1 cellular context compared by ENCODE assay signal in the genomic region with DNA sequence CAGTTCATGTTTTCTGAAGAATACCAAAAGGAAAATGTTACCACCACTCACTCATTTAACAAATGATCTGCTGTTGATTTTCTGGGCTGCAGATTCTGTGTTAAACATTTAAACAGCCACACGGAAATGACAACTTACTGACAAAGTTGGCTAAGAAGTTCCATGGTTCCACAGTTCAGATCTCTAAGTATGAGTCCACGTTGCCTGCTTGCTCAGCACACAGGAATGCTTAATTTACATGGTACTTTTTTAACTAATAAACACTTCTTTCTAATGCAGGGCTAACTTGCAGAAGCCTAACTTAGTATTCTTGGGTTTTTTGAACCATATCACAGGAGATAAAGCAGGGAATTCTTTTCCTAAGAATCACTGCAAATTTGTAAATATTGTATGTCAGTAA.
TF ChIP-seq lines count a peak whose summit lies in the region.

No MANE protein-coding gene starts in this region.

TF ChIP-seq in HCT116, 20 proteins besides CTCF, POLR2A, EP300 and RAD21 (continued from another document):
- TF ChIP-seq, protein P1, sequence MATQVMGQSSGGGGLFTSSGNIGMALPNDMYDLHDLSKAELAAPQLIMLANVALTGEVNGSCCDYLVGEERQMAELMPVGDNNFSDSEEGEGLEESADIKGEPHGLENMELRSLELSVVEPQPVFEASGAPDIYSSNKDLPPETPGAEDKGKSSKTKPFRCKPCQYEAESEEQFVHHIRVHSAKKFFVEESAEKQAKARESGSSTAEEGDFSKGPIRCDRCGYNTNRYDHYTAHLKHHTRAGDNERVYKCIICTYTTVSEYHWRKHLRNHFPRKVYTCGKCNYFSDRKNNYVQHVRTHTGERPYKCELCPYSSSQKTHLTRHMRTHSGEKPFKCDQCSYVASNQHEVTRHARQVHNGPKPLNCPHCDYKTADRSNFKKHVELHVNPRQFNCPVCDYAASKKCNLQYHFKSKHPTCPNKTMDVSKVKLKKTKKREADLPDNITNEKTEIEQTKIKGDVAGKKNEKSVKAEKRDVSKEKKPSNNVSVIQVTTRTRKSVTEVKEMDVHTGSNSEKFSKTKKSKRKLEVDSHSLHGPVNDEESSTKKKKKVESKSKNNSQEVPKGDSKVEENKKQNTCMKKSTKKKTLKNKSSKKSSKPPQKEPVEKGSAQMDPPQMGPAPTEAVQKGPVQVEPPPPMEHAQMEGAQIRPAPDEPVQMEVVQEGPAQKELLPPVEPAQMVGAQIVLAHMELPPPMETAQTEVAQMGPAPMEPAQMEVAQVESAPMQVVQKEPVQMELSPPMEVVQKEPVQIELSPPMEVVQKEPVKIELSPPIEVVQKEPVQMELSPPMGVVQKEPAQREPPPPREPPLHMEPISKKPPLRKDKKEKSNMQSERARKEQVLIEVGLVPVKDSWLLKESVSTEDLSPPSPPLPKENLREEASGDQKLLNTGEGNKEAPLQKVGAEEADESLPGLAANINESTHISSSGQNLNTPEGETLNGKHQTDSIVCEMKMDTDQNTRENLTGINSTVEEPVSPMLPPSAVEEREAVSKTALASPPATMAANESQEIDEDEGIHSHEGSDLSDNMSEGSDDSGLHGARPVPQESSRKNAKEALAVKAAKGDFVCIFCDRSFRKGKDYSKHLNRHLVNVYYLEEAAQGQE (IDR thresholded peaks at IDR 0.05; ENCODE audit: low read depth) = no peak
- TF ChIP-seq FOSL1 (IDR thresholded peaks at IDR 0.05; ENCODE audit: low read depth) (no peak), JUND (IDR thresholded peaks at IDR 0.05) (no peak), SIN3A (IDR thresholded peaks at IDR 0.05; ENCODE audit: low read depth) (no peak), SP1 (IDR thresholded peaks at IDR 0.05; ENCODE audit: low read depth) (no peak), CEBPB (IDR thresholded peaks at IDR 0.05; ENCODE audit: low read depth) (no peak), ZFX (IDR thresholded peaks at IDR 0.05) (no peak), SRF (IDR thresholded peaks at IDR 0.05; ENCODE audit: low read depth) (no peak), ELF1 (IDR thresholded peaks at IDR 0.05; ENCODE audit: borderline replicate concordance, low read depth) (no peak), MAX (IDR thresholded peaks at IDR 0.05) (no peak), EZH2 (IDR thresholded peaks at IDR 0.05) (no peak), TCF7L2 (IDR thresholded peaks at IDR 0.05; ENCODE audit: borderline replicate concordance, extremely low read depth, insufficient read depth, insufficient read length) (no peak), CBX3 (IDR thresholded peaks at IDR 0.05; ENCODE audit: low read depth) (no peak), EZH2phosphoT487 (IDR thresholded peaks at IDR 0.05; ENCODE audit: borderline replicate concordance) (no peak), EGR1 (IDR thresholded peaks at IDR 0.05; ENCODE audit: low read depth) (no peak)
- TF ChIP-seq, protein P2, sequence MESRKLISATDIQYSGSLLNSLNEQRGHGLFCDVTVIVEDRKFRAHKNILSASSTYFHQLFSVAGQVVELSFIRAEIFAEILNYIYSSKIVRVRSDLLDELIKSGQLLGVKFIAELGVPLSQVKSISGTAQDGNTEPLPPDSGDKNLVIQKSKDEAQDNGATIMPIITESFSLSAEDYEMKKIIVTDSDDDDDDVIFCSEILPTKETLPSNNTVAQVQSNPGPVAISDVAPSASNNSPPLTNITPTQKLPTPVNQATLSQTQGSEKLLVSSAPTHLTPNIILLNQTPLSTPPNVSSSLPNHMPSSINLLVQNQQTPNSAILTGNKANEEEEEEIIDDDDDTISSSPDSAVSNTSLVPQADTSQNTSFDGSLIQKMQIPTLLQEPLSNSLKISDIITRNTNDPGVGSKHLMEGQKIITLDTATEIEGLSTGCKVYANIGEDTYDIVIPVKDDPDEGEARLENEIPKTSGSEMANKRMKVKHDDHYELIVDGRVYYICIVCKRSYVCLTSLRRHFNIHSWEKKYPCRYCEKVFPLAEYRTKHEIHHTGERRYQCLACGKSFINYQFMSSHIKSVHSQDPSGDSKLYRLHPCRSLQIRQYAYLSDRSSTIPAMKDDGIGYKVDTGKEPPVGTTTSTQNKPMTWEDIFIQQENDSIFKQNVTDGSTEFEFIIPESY (IDR thresholded peaks at IDR 0.05; ENCODE audit: extremely low read depth, insufficient replicate concordance, low read length) = no peak
